ENCODE assay signal across 8 cellular contexts in genomic region chr20:5065489-5066383, GRCh38. TPM values are rescaled to one million over a fixed set of nuclear protein-coding genes. Genes with fewer than 3 reads are reported as not detected.
DNase-seq lines count a peak whose midpoint lies in the region; ATAC-seq and TF ChIP-seq lines count a peak whose summit lies in the region.

No MANE protein-coding gene starts in this region.

- H3K79me2 ChIP-seq in H9 (ENCODE audit: insufficient read depth, low read length): no peaks in the 10 kb centered on the region

- H3K9me3 Mint-ChIP-seq in H9: no peaks in the 10 kb centered on the region

- DNase-seq in H9 (no peak), RWPE1 (ENCODE audit: low spot score) (peak; percentile 95), fibroblast of villous mesenchyme (ENCODE audit: low read depth) (peak; percentile 81), gastrocnemius medialis (peak; percentile 29 to 70), iPS-NIHi7 (ENCODE audit: extremely low spot score) (no peak)

- H3K4me3 Mint-ChIP-seq in H9: no peak overlapping the region

- H2AFZ ChIP-seq in H9 (ENCODE audit: low read length): no peak overlapping the region

- ATAC-seq in gastrocnemius medialis (peak; percentile 79 to 89), GM18867 (IDR thresholded peaks at IDR 0.05; ENCODE audit: unreplicated experiment) (no peak), HG02623 (IDR thresholded peaks at IDR 0.05; ENCODE audit: unreplicated experiment) (no peak), HG03135 (IDR thresholded peaks at IDR 0.05; ENCODE audit: unreplicated experiment) (no peak)

- no peak overlapping the region for H4K91ac ChIP-seq in H9 (ENCODE audit: insufficient read length, low read depth, low read length)

- no CpG with 5 or more reads among the region's 15 CpGs for WGBS in H9 (ENCODE audit: extremely low coverage, insufficient read length, low lambda C conversion rate)

- H2BK15ac ChIP-seq in H9 (ENCODE audit: low read depth, low read length): no peak overlapping the region

- no peaks in the 10 kb centered on the region for H3K9me3 ChIP-seq in H9 (ENCODE audit: control insufficient read depth, low read depth, low read length)
- no peaks in the 10 kb centered on the region for H3K9me3 ChIP-seq in gastrocnemius medialis

- no peak overlapping the region for H3K14ac ChIP-seq in H9 (ENCODE audit: insufficient read depth, low read length)

- no peak overlapping the region for H2BK120ac ChIP-seq in H9 (ENCODE audit: low read depth, low read length, poor library complexity, severe bottlenecking)

- H4K8ac ChIP-seq in H9 (replicated peaks; ENCODE audit: insufficient read length, low read depth, low read length): no peak overlapping the region

- H3K27me3 Mint-ChIP-seq in H9 (ENCODE audit: low read depth): no peaks in the 10 kb centered on the region

- no peak overlapping the region for H3K27ac ChIP-seq in H9 (ENCODE audit: insufficient read length, low read depth, low read length)
- H3K27ac ChIP-seq in RWPE1: peak overlapping the region; percentile 94
- no peak overlapping the region for H3K27ac ChIP-seq in gastrocnemius medialis

- TF ChIP-seq POLR2A in gastrocnemius medialis (IDR thresholded peaks at IDR 0.05): no peak

- H3K27me3 ChIP-seq in H9 (ENCODE audit: insufficient read depth, low read length) (no peaks in the 10 kb centered on the region), gastrocnemius medialis (no peaks in the 10 kb centered on the region)

- no peak overlapping the region for H3K56ac ChIP-seq in H9 (ENCODE audit: insufficient read length, low read depth, low read length)

- H3K79me1 ChIP-seq in H9 (ENCODE audit: insufficient read depth, low read depth, low read length, poor library complexity, severe bottlenecking): no peaks in the 10 kb centered on the region

- no peak overlapping the region for H3K9ac ChIP-seq in H9 (ENCODE audit: extremely low read depth, insufficient read length, low read length)

- H2BK5ac ChIP-seq in H9 (ENCODE audit: insufficient read length, low read length): no peak overlapping the region

- H4K5ac ChIP-seq in H9 (ENCODE audit: insufficient read length, low read depth, low read length): no peak overlapping the region

- no peak overlapping the region for H3K18ac ChIP-seq in H9 (ENCODE audit: insufficient read length, low read depth, low read length)

- no peak overlapping the region for H3K4ac ChIP-seq in H9 (ENCODE audit: low read depth, low read length)

- no peaks in the 10 kb centered on the region for H3K36me3 Mint-ChIP-seq in H9 (ENCODE audit: insufficient read depth in 1 of 3, low read depth in 3 of 3)

- H3K27ac Mint-ChIP-seq in H9: peak overlapping the region in 2 of 3 experiments; percentile 15 to 77; a peak in 1 of 7 replicates

- TF ChIP-seq CTCF in H9 (conservative IDR thresholded peaks at IDR 0.05) (no peak), RWPE1 (conservative IDR thresholded peaks at IDR 0.05; ENCODE audit: low read depth) (no peak), fibroblast of villous mesenchyme (IDR thresholded peaks at IDR 0.05; ENCODE audit: insufficient read depth, low read depth, low read length) (no peak), gastrocnemius medialis (IDR thresholded peaks at IDR 0.05 in 4 of 5, conservative IDR thresholded peaks at IDR 0.05 in 1 of 5) (no peak)

- H3T11ph ChIP-seq in H9 (ENCODE audit: low read length): no peak overlapping the region

- no peaks in the 10 kb centered on the region for H3K23me2 ChIP-seq in H9 (ENCODE audit: insufficient read length, low read depth, low read length, poor library complexity, severe bottlenecking)

- H2BK20ac ChIP-seq in H9 (ENCODE audit: low read depth, low read length, poor library complexity, severe bottlenecking): no peak overlapping the region

- no peak overlapping the region for H3K23ac ChIP-seq in H9 (ENCODE audit: insufficient read length, low read depth, low read length)

- CTCF ChIA-PET in RWPE1 (lab: Yijun Ruan, JAX): interaction anchor here (0.7 kb wide), 1 partner anchor 1199 kb away, joined by 8 read pairs; no protein-coding TSS in a partner anchor

- intact Hi-C loops in gastrocnemius medialis (cut with DNase I; ENCODE audit: low total_unique reads): no loop called here

- H3K4me2 ChIP-seq in H9 (ENCODE audit: insufficient read depth, insufficient read length, low read length): no peak overlapping the region

- POLR2A ChIA-PET in RWPE1 (lab: Yijun Ruan, JAX; ENCODE audit: low non-redundant PET): no interaction called here

- in situ Hi-C loops in gastrocnemius medialis (cut with MboI; ENCODE audit: low sequenced_read_pairs in 4 of 4): no loop called here

- H3K4me1 ChIP-seq in H9 (ENCODE audit: insufficient read depth, low read length): no peaks in the 10 kb centered on the region
- no peaks in the 10 kb centered on the region for H3K4me1 ChIP-seq in gastrocnemius medialis

- H2AK5ac ChIP-seq in H9 (ENCODE audit: insufficient read length, low read length): no peak overlapping the region

- no peak overlapping the region for H2BK12ac ChIP-seq in H9 (ENCODE audit: insufficient read length, low read depth, low read length)

- H4K20me1 ChIP-seq in H9 (ENCODE audit: control insufficient read depth, insufficient read depth, insufficient read length): no peaks in the 10 kb centered on the region

- no peaks in the 10 kb centered on the region for H3K36me3 ChIP-seq in gastrocnemius medialis

- no peak overlapping the region for H3K4me3 ChIP-seq in fibroblast of villous mesenchyme (ENCODE audit: low read depth, low read length)
- H3K4me3 ChIP-seq in gastrocnemius medialis: no peak overlapping the region

- peaks cover 20 to 23% of the 10 kb centered on the region in 2 experiments for H3K4me1 Mint-ChIP-seq in H9

RNA-seq across cellular contexts. Expression of gene TMEM230, which starts 47.1 kb away (rescaled TPM):
- total RNA-seq in H9 (2021) (62.3 and 64.3 TPM in 2 replicates), fibroblast of villous mesenchyme (110 and 153 TPM in 2 replicates), gastrocnemius medialis (10 to 100 TPM; 59.6 to 87.5 (median 76.3) TPM)

RNA-seq across cellular contexts. Expression of gene PCNA, which starts 54.0 kb away (rescaled TPM):
- total RNA-seq in H9 (2021): 274 and 284 TPM in 2 replicates
- total RNA-seq in fibroblast of villous mesenchyme: 79.6 and 121 TPM in 2 replicates
- 10 to 100 TPM; 19.1 to 40.0 (median 25.4) TPM for total RNA-seq in gastrocnemius medialis

Comparison
In these comparisons a context has a peak if more than half of its experiments do, and no peak if none do; other contexts are left out.
1. DNase-seq: peak in RWPE1 (single experiment), fibroblast of villous mesenchyme (single experiment) and gastrocnemius medialis (2 of 2); none in H9 (single experiment) and iPS-NIHi7 (single experiment).
2. ATAC-seq: peak in gastrocnemius medialis (2 of 2); none in GM18867 (single experiment), HG02623 (single experiment) and HG03135 (single experiment).